In the genomic region with DNA sequence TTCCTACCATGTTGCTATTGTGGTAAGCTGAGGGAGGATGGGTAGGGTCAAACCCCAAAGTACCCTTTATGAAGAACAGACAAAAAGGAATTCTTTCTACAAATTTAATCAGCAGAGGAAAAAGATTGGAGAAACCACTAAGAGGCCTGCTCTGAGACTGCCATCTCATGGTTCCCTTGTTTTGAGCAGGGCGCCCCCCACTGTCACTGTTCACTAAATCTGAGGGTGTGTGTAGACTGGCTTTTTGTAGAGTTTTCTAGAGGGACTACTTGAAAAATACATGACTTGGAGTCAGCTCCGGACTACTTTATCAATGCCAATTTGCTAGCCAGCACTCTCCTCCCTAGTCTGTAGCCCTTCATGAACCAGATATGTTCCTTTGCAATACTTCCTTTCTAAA, we compare ENCODE assay signal across 1 cellular context.
TF ChIP-seq lines count a peak whose summit lies in the region.

No MANE protein-coding gene starts in this region.

TF ChIP-seq in GM23338, 12 proteins besides CTCF, POLR2A, EP300 and RAD21 (continued from another document):
- TF ChIP-seq ZNF462 (CRISPR knock-in tag; IDR thresholded peaks at IDR 0.05) (no peak), STAT1 (IDR thresholded peaks at IDR 0.05; ENCODE audit: unreplicated experiment) (no peak), REST (IDR thresholded peaks at IDR 0.05; ENCODE audit: unreplicated experiment) (no peak)
